Comparison of ENCODE assay signal across 1 cellular context in the genomic region with DNA sequence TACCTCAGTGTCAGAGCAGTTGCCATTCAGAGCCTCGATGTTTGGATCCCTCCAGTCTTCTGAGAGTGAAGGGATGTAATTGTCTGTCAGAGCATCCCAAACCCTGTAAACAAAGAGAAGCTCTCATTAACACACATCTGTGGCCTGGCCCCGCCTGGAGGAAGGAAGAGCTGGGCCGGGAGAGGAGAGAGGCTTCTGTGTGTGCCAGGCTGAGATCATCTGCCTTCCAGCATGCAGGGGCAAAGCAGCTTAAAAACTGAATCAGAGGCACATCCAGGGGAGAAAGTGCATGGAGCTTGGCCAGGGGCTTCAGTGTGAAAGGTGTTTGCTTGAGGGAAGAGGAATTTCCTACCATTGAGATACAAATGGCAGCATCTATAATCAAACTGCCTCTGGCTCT.
TF ChIP-seq lines count a peak whose summit lies in the region.

No MANE protein-coding gene starts in this region.

TF ChIP-seq in GM23338, 12 proteins besides CTCF, POLR2A, EP300 and RAD21:
- TF ChIP-seq, protein P1, sequence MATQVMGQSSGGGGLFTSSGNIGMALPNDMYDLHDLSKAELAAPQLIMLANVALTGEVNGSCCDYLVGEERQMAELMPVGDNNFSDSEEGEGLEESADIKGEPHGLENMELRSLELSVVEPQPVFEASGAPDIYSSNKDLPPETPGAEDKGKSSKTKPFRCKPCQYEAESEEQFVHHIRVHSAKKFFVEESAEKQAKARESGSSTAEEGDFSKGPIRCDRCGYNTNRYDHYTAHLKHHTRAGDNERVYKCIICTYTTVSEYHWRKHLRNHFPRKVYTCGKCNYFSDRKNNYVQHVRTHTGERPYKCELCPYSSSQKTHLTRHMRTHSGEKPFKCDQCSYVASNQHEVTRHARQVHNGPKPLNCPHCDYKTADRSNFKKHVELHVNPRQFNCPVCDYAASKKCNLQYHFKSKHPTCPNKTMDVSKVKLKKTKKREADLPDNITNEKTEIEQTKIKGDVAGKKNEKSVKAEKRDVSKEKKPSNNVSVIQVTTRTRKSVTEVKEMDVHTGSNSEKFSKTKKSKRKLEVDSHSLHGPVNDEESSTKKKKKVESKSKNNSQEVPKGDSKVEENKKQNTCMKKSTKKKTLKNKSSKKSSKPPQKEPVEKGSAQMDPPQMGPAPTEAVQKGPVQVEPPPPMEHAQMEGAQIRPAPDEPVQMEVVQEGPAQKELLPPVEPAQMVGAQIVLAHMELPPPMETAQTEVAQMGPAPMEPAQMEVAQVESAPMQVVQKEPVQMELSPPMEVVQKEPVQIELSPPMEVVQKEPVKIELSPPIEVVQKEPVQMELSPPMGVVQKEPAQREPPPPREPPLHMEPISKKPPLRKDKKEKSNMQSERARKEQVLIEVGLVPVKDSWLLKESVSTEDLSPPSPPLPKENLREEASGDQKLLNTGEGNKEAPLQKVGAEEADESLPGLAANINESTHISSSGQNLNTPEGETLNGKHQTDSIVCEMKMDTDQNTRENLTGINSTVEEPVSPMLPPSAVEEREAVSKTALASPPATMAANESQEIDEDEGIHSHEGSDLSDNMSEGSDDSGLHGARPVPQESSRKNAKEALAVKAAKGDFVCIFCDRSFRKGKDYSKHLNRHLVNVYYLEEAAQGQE (IDR thresholded peaks at IDR 0.05; ENCODE audit: unreplicated experiment): no peak
- TF ChIP-seq, protein P2, sequence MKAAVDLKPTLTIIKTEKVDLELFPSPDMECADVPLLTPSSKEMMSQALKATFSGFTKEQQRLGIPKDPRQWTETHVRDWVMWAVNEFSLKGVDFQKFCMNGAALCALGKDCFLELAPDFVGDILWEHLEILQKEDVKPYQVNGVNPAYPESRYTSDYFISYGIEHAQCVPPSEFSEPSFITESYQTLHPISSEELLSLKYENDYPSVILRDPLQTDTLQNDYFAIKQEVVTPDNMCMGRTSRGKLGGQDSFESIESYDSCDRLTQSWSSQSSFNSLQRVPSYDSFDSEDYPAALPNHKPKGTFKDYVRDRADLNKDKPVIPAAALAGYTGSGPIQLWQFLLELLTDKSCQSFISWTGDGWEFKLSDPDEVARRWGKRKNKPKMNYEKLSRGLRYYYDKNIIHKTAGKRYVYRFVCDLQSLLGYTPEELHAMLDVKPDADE (IDR thresholded peaks at IDR 0.05): no peak
- TF ChIP-seq JUNB (IDR thresholded peaks at IDR 0.05; ENCODE audit: unreplicated experiment) (no peak), STAT1 (IDR thresholded peaks at IDR 0.05; ENCODE audit: unreplicated experiment) (no peak)
